In the genomic region with DNA sequence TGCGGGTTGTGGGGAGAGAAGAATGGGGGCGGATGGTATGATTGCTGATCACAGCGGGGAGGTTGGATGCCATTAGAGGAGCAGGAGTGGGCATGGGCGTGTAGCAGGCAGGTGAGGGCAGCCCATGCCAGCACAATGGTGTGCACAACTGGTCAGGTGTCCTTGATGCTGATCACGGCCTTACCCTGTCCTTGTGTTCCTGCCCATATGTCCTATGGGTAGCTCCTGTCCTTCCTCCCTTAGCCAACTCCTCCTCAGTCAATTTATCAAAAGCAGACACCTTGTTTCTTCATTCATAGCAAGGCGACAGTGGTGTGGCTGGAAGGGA, we compare ENCODE assay signal across 20 cellular contexts. TPM values are rescaled to one million over a fixed set of nuclear protein-coding genes. Genes with fewer than 3 reads are reported as not detected.
A peak's percentile ranks its signal among the peaks of the same experiment; 100 is the strongest.
DNase-seq lines count a peak whose midpoint lies in the region; ATAC-seq and TF ChIP-seq lines count a peak whose summit lies in the region.
"Had no signal": no experiment of that assay in that cellular context is flagged by ENCODE, and none has a peak within 500 bp of the region (broad histone marks: within the 10 kb centered on the region; RNA-seq: fewer than 3 reads in every experiment).

No MANE protein-coding gene starts in this region.

- H3K36me3 Mint-ChIP-seq in CD8-positive, alpha-beta T cell = peaks cover 54% of the 10 kb centered on the region
- H3K36me3 Mint-ChIP-seq in activated CD4-positive, alpha-beta memory T cell treated with anti-CD3 and anti-CD28 coated beads, Interleukin-2, amount 10 ng/mL, durations not matched to agents 7 days and 5 days (ENCODE audit: low read depth) = peaks cover 14% of the 10 kb centered on the region

- peaks cover 6% of the 10 kb centered on the region for H3K27me3 ChIP-seq in CD8-positive, alpha-beta T cell (ENCODE audit: insufficient read depth, low read length)
- peaks cover 0 to 9% of the 10 kb centered on the region in 2 donors for H3K27me3 ChIP-seq in Peyer's patch

- peaks cover 19% of the 10 kb centered on the region for H3K4me1 ChIP-seq in CD8-positive, alpha-beta T cell (ENCODE audit: insufficient read depth, low read length)
- peaks cover 0 to 21% (median 12%) of the 10 kb centered on the region in 4 donors for H3K4me1 ChIP-seq in Peyer's patch

- H3K27me3 Mint-ChIP-seq in CD8-positive, alpha-beta T cell (ENCODE audit: low read depth) = peaks cover 4% of the 10 kb centered on the region
- peaks cover 23% of the 10 kb centered on the region for H3K27me3 Mint-ChIP-seq in activated CD4-positive, alpha-beta memory T cell treated with anti-CD3 and anti-CD28 coated beads, Interleukin-2, amount 10 ng/mL, durations not matched to agents 7 days and 5 days

- no peak for TF ChIP-seq CTCF in CD8-positive, alpha-beta T cell (IDR thresholded peaks at IDR 0.05)
- no peak for TF ChIP-seq CTCF in Peyer's patch (IDR thresholded peaks at IDR 0.05)

- H3K9me3 Mint-ChIP-seq in CD8-positive, alpha-beta T cell = no peaks in the 10 kb centered on the region
- H3K9me3 Mint-ChIP-seq in activated CD4-positive, alpha-beta memory T cell treated with anti-CD3 and anti-CD28 coated beads, Interleukin-2, amount 10 ng/mL, durations not matched to agents 7 days and 5 days = no peaks in the 10 kb centered on the region
- H3K9me3 Mint-ChIP-seq: activated T-cell treated with anti-CD3 and anti-CD28 coated beads, Interleukin-2, amount 50 U/mL, for 72 hours; nephron had no signal

- no peak for TF ChIP-seq POLR2A in Peyer's patch (IDR thresholded peaks at IDR 0.05)

- DNase-seq in CD8-positive, alpha-beta T cell = no peak
- peak; percentile 8 for DNase-seq in HuH-7 (ENCODE audit: low spot score)
- DNase-seq in epidermal melanocyte (ENCODE audit: insufficient read length, low spot score) = peak; percentile 16
- peak; percentile 47 for DNase-seq in sciatic nerve (ENCODE audit: low spot score)
- DNase-seq in NCI-H524 treated with DMSO at 0.1 percent for 48 hours (lab: John Stamatoyannopoulos, UW) = no peak
- no peak for DNase-seq in Peyer's patch
- DNase-seq in activated CD4-positive, alpha-beta memory T cell treated with anti-CD3 and anti-CD28 coated beads, Interleukin-2, amount 10 ng/mL, durations not matched to agents 7 days and 5 days = no peak
- DNase-seq: activated naive CD4-positive, alpha-beta T cell; activated T-cell treated with anti-CD3 and anti-CD28 coated beads, Interleukin-2, amount 50 U/mL, for 72 hours; glutamatergic neuron; GOT3; NCI-H1930; NCI-H2171 treated with DMSO at 0.1 percent for 48 hours; NCI-H510A treated with DMSO at 0.1 percent for 48 hours; stimulated activated naive CD4-positive, alpha-beta T cell treated with Interleukin-2 at 50 U/mL for 16 hours had no signal

- no peaks in the 10 kb centered on the region for H3K9me3 ChIP-seq in CD8-positive, alpha-beta T cell (ENCODE audit: low read length)
- H3K9me3 ChIP-seq in Peyer's patch = no peaks in the 10 kb centered on the region
- H3K9me3 ChIP-seq: left lung, SK-N-SH had no signal

- no peak overlapping the region for H3K4me3 ChIP-seq in CD8-positive, alpha-beta T cell (ENCODE audit: low read depth, low read length)
- H3K4me3 ChIP-seq in Peyer's patch = no peak overlapping the region
- H3K4me3 ChIP-seq: left lung had no signal

- no peak overlapping the region for H3K27ac ChIP-seq in CD8-positive, alpha-beta T cell (ENCODE audit: low read depth, low read length)
- no peak overlapping the region for H3K27ac ChIP-seq in Peyer's patch
- H3K27ac ChIP-seq: left lung had no signal

- peaks cover 21% of the 10 kb centered on the region for H3K36me3 ChIP-seq in CD8-positive, alpha-beta T cell (ENCODE audit: insufficient read depth, low read length)
- peaks cover 0 to 45% (median 0%) of the 10 kb centered on the region in 3 donors for H3K36me3 ChIP-seq in Peyer's patch

- POLR2A ChIA-PET in CD8-positive, alpha-beta T cell (lab: Charles Lee) = no interaction called here
- POLR2A ChIA-PET in activated CD4-positive, alpha-beta memory T cell treated with anti-CD3 and anti-CD28 coated beads, Interleukin-2, amount 10 ng/mL, durations not matched to agents 7 days and 5 days (lab: Charles Lee) = no interaction called here

- CTCF ChIA-PET in CD8-positive, alpha-beta T cell (lab: Charles Lee) = interaction anchor here (2.3 to 5.0 kb wide), 2 partner anchors 11 to 70 kb away, joined by 13 to 26 read pairs; no protein-coding TSS in a partner anchor
- CTCF ChIA-PET in activated CD4-positive, alpha-beta memory T cell treated with anti-CD3 and anti-CD28 coated beads, Interleukin-2, amount 10 ng/mL, durations not matched to agents 7 days and 5 days (lab: Charles Lee) = interaction anchor here (1.6 kb wide), 1 partner anchor 69 kb away, joined by 4 read pairs; no protein-coding TSS in a partner anchor

- peaks cover 12% of the 10 kb centered on the region for H3K4me1 Mint-ChIP-seq in CD8-positive, alpha-beta T cell (ENCODE audit: low read depth)
- H3K4me1 Mint-ChIP-seq in activated CD4-positive, alpha-beta memory T cell treated with anti-CD3 and anti-CD28 coated beads, Interleukin-2, amount 10 ng/mL, durations not matched to agents 7 days and 5 days = peaks cover 8% of the 10 kb centered on the region
- H3K4me1 Mint-ChIP-seq: nephron had no signal

- no peak for ATAC-seq in CD8-positive, alpha-beta T cell
- no peak for ATAC-seq in sciatic nerve
- ATAC-seq: activated T-cell treated with anti-CD3 and anti-CD28 coated beads, Interleukin-2, amount 50 U/mL, for 72 hours; esophagus mucosa; left lung had no signal

- H3K4me3 Mint-ChIP-seq in CD8-positive, alpha-beta T cell = no peak overlapping the region
- H3K4me3 Mint-ChIP-seq in activated CD4-positive, alpha-beta memory T cell treated with anti-CD3 and anti-CD28 coated beads, Interleukin-2, amount 10 ng/mL, durations not matched to agents 7 days and 5 days = no peak overlapping the region
- H3K4me3 Mint-ChIP-seq: activated T-cell treated with anti-CD3 and anti-CD28 coated beads, Interleukin-2, amount 50 U/mL, for 72 hours; nephron had no signal

- peak overlapping the region; percentile 22 for H3K27ac Mint-ChIP-seq in CD8-positive, alpha-beta T cell
- no peak overlapping the region for H3K27ac Mint-ChIP-seq in activated CD4-positive, alpha-beta memory T cell treated with anti-CD3 and anti-CD28 coated beads, Interleukin-2, amount 10 ng/mL, durations not matched to agents 7 days and 5 days
- H3K27ac Mint-ChIP-seq: activated T-cell treated with anti-CD3 and anti-CD28 coated beads, Interleukin-2, amount 50 U/mL, for 72 hours had no signal

- intact Hi-C loops in CD8-positive, alpha-beta T cell (cut with DNase I, micrococcal nuclease) = no loop called here
- intact Hi-C loops in sciatic nerve (cut with DNase I) = no loop called here

RNA-seq across cellular contexts. Expression of a gene that starts 30.7 kb away (rescaled TPM):
- 1 to 10 TPM; 5.7 to 6.5 TPM for total RNA-seq in CD8-positive, alpha-beta T cell
- 101 TPM for total RNA-seq in sciatic nerve
- 10 to 100 TPM in 1 of 4 donors, 1 to 10 TPM in 2, not detected in 1; 5.9 to 13.2 (median 6.6) TPM for total RNA-seq in Peyer's patch
- total RNA-seq in activated CD4-positive, alpha-beta memory T cell treated with anti-CD3 and anti-CD28 coated beads, Interleukin-2, amount 10 ng/mL, durations not matched to agents 7 days and 5 days = 1 to 10 TPM in 1 of 2 experiments, under 1 TPM in 1; 0.50 to 1.1 TPM
- total RNA-seq: T-helper 1 cell treated with Interleukin-12 subunit alpha and Interleukin-12 subunit beta and Interleukin-4 antibody, amounts not matched to agents 30 ng/mL and 1 ng/mL, for 36 hours had no signal

RNA-seq across cellular contexts. Expression of a gene that starts 37.5 kb away (rescaled TPM):
- total RNA-seq in CD8-positive, alpha-beta T cell = 10 to 100 TPM; 78.4 to 81.2 TPM
- total RNA-seq in sciatic nerve = 48.5 TPM
- 10 to 100 TPM; 66.4 to 90.8 (median 68.2) TPM for total RNA-seq in Peyer's patch
- 10 to 100 TPM; 62.1 to 67.3 TPM for total RNA-seq in activated CD4-positive, alpha-beta memory T cell treated with anti-CD3 and anti-CD28 coated beads, Interleukin-2, amount 10 ng/mL, durations not matched to agents 7 days and 5 days

Comparison
In these comparisons a context has a peak if more than half of its experiments do, and no peak if none do; other contexts are left out.
1. DNase-seq: peak in HuH-7 (single experiment), epidermal melanocyte (single experiment) and sciatic nerve (single experiment); none in CD8-positive, alpha-beta T cell (0 of 7), NCI-H524 treated with DMSO at 0.1 percent for 48 hours (single experiment), Peyer's patch (0 of 3) and activated CD4-positive, alpha-beta memory T cell treated with anti-CD3 and anti-CD28 coated beads, Interleukin-2, amount 10 ng/mL, durations not matched to agents 7 days and 5 days (single experiment).